33 cellular contexts compared by ENCODE assay signal in genomic region chr5:135041145-135041587, GRCh38. TPM values are rescaled to one million over a fixed set of nuclear protein-coding genes. Genes with fewer than 3 reads are reported as not detected.
A peak's percentile ranks its signal among the peaks of the same experiment; 100 is the strongest.
DNase-seq lines count a peak whose midpoint lies in the region; ATAC-seq, FAIRE-seq and TF ChIP-seq lines count a peak whose summit lies in the region.
"Had no signal": no experiment of that assay in that cellular context is flagged by ENCODE, and none has a peak within 500 bp of the region (broad histone marks: within the 10 kb centered on the region; RNA-seq: fewer than 3 reads in every experiment).

No MANE protein-coding gene starts in this region.

- H3K9me3 ChIP-seq in HUES48 (ENCODE audit: control insufficient read depth, insufficient read depth, low read length) (no peaks in the 10 kb centered on the region), kidney (ENCODE audit: control insufficient read depth in 1 of 2, low read length in 2 of 2) (no peaks in the 10 kb centered on the region), uterus (no peaks in the 10 kb centered on the region)
- H3K9me3 ChIP-seq: pancreas, thoracic aorta had no signal

- H3K9ac ChIP-seq in HUES48 (ENCODE audit: low read depth, low read length) (no peak overlapping the region), kidney (ENCODE audit: low read length in 2 of 2) (no peak overlapping the region)

- no peak for TF ChIP-seq POLR2A in uterus (IDR thresholded peaks at IDR 0.05)

- peaks cover 6% of the 10 kb centered on the region for H3K4me1 Mint-ChIP-seq in activated T-helper 1 cell treated with anti-CD3 and anti-CD28 coated beads, Interleukin-12 subunit alpha, Interleukin-12 subunit beta, Interleukin-2, Interleukin-4 antibody, amounts not matched to agents 30 ng/mL and 10 ng/mL and 1 ng/mL, durations not matched to agents 14 hours and 24 hours and 36 hours (ENCODE audit: low read depth)
- H3K4me1 Mint-ChIP-seq in stimulated activated naive B cell treated with anti-CD40 and anti-IgM and Interleukin-4, amounts not matched to agents 10 μg/mL and 1 μg/mL and 100 μg/mL, for 72 hours: peaks cover 19 to 36% of the 10 kb centered on the region in 2 donors
- H3K4me1 Mint-ChIP-seq: natural killer cell had no signal

- H3K36me3 Mint-ChIP-seq in activated T-helper 1 cell treated with anti-CD3 and anti-CD28 coated beads, Interleukin-12 subunit alpha, Interleukin-12 subunit beta, Interleukin-2, Interleukin-4 antibody, amounts not matched to agents 30 ng/mL and 10 ng/mL and 1 ng/mL, durations not matched to agents 14 hours and 24 hours and 36 hours (ENCODE audit: low read depth): no peaks in the 10 kb centered on the region
- H3K36me3 Mint-ChIP-seq in stimulated activated naive B cell treated with anti-CD40 and anti-IgM and Interleukin-4, amounts not matched to agents 10 μg/mL and 1 μg/mL and 100 μg/mL, for 72 hours: no peaks in the 10 kb centered on the region
- H3K36me3 Mint-ChIP-seq: activated naive CD8-positive, alpha-beta T cell treated with anti-CD3 and anti-CD28 coated beads for 36 hours; natural killer cell had no signal

- H3K4me3 Mint-ChIP-seq in activated T-helper 1 cell treated with anti-CD3 and anti-CD28 coated beads, Interleukin-12 subunit alpha, Interleukin-12 subunit beta, Interleukin-2, Interleukin-4 antibody, amounts not matched to agents 30 ng/mL and 10 ng/mL and 1 ng/mL, durations not matched to agents 14 hours and 24 hours and 36 hours: no peak overlapping the region
- peak overlapping the region; percentile 32 to 77 for H3K4me3 Mint-ChIP-seq in stimulated activated naive B cell treated with anti-CD40 and anti-IgM and Interleukin-4, amounts not matched to agents 10 μg/mL and 1 μg/mL and 100 μg/mL, for 72 hours
- H3K4me3 Mint-ChIP-seq: activated naive CD8-positive, alpha-beta T cell treated with anti-CD3 and anti-CD28 coated beads for 36 hours; natural killer cell had no signal

- H3K4me3 ChIP-seq in HUES48 (ENCODE audit: low read depth, low read length): peak overlapping the region; percentile 48
- no peak overlapping the region for H3K4me3 ChIP-seq in kidney (ENCODE audit: low read length in 2 of 2)
- no peak overlapping the region for H3K4me3 ChIP-seq in uterus
- H3K4me3 ChIP-seq: pancreas, thoracic aorta had no signal

- no peak for FAIRE-seq in kidney (lab: Jason Lieb, UNC)
- FAIRE-seq: colon, GM12891, keratinocyte, pancreas, small intestine, urothelium cell line had no signal

- H3K27ac Mint-ChIP-seq in activated T-helper 1 cell treated with anti-CD3 and anti-CD28 coated beads, Interleukin-12 subunit alpha, Interleukin-12 subunit beta, Interleukin-2, Interleukin-4 antibody, amounts not matched to agents 30 ng/mL and 10 ng/mL and 1 ng/mL, durations not matched to agents 14 hours and 24 hours and 36 hours: peak overlapping the region; percentile 15
- peak overlapping the region; percentile 70 for H3K27ac Mint-ChIP-seq in stimulated activated naive B cell treated with anti-CD40 and anti-IgM and Interleukin-4, amounts not matched to agents 10 μg/mL and 1 μg/mL and 100 μg/mL, for 72 hours
- H3K27ac Mint-ChIP-seq: activated naive CD8-positive, alpha-beta T cell treated with anti-CD3 and anti-CD28 coated beads for 36 hours; natural killer cell; stimulated activated naive CD8-positive, alpha-beta T cell treated with anti-CD3 and anti-CD28 coated beads, Interleukin-15, Interleukin-2, amounts not matched to agents 100 ng/mL and 50 ng/mL, for 24 hours had no signal

- ATAC-seq in stimulated activated naive B cell treated with anti-CD40 and anti-IgM and Interleukin-4, amounts not matched to agents 10 μg/mL and 1 μg/mL and 100 μg/mL, for 72 hours (replicated peaks): no peak
- no peak for ATAC-seq in GM18873 (IDR thresholded peaks at IDR 0.05; ENCODE audit: low FRiP score, unreplicated experiment)
- ATAC-seq: natural killer cell had no signal

- TF ChIP-seq CTCF in kidney (IDR thresholded peaks at IDR 0.05; ENCODE audit: borderline replicate concordance, extremely low read depth, insufficient read depth) (no peak), uterus (IDR thresholded peaks at IDR 0.05) (no peak)

- intact Hi-C loops in activated T-helper 1 cell treated with anti-CD3 and anti-CD28 coated beads, Interleukin-12 subunit alpha, Interleukin-12 subunit beta, Interleukin-2, Interleukin-4 antibody, amounts not matched to agents 30 ng/mL and 10 ng/mL and 1 ng/mL, durations not matched to agents 14 hours and 24 hours and 36 hours (cut with micrococcal nuclease): no loop called here
- intact Hi-C loops in kidney (cut with DNase I) (no loop called here), uterus (cut with DNase I; ENCODE audit: low total_unique reads) (no loop called here)

- H3K27me3 ChIP-seq in HUES48 (ENCODE audit: control insufficient read depth, insufficient read depth, low read length) (peaks cover 100% of the 10 kb centered on the region), uterus (peaks cover 28 to 47% of the 10 kb centered on the region in 2 donors)

- H3K4me1 ChIP-seq in HUES48 (ENCODE audit: control insufficient read depth, insufficient read depth, low read length) (peaks cover 9% of the 10 kb centered on the region; the same call in 1 of the 2 replicates), kidney (ENCODE audit: control insufficient read depth in 1 of 2, insufficient read depth in 1 of 2, low read depth in 1 of 2, low read length in 2 of 2) (peaks cover 0 to 4% of the 10 kb centered on the region in 2 donors), uterus (peaks cover 0 to 16% of the 10 kb centered on the region in 2 donors)

- H3K36me3 ChIP-seq in HUES48 (ENCODE audit: control insufficient read depth, insufficient read depth, low read length) (no peaks in the 10 kb centered on the region), kidney (ENCODE audit: control insufficient read depth in 1 of 2, insufficient read depth in 2 of 2, low read length in 2 of 2) (no peaks in the 10 kb centered on the region), uterus (no peaks in the 10 kb centered on the region)
- H3K36me3 ChIP-seq: pancreas, thoracic aorta had no signal

- H3K9me3 Mint-ChIP-seq in activated T-helper 1 cell treated with anti-CD3 and anti-CD28 coated beads, Interleukin-12 subunit alpha, Interleukin-12 subunit beta, Interleukin-2, Interleukin-4 antibody, amounts not matched to agents 30 ng/mL and 10 ng/mL and 1 ng/mL, durations not matched to agents 14 hours and 24 hours and 36 hours: no peaks in the 10 kb centered on the region
- H3K9me3 Mint-ChIP-seq in stimulated activated naive B cell treated with anti-CD40 and anti-IgM and Interleukin-4, amounts not matched to agents 10 μg/mL and 1 μg/mL and 100 μg/mL, for 72 hours: no peaks in the 10 kb centered on the region
- H3K9me3 Mint-ChIP-seq: activated naive CD8-positive, alpha-beta T cell treated with anti-CD3 and anti-CD28 coated beads for 36 hours; natural killer cell; stimulated activated naive CD8-positive, alpha-beta T cell treated with anti-CD3 and anti-CD28 coated beads, Interleukin-15, Interleukin-2, amounts not matched to agents 100 ng/mL and 50 ng/mL, for 24 hours had no signal

- peaks cover 77% of the 10 kb centered on the region for H3K27me3 Mint-ChIP-seq in activated T-helper 1 cell treated with anti-CD3 and anti-CD28 coated beads, Interleukin-12 subunit alpha, Interleukin-12 subunit beta, Interleukin-2, Interleukin-4 antibody, amounts not matched to agents 30 ng/mL and 10 ng/mL and 1 ng/mL, durations not matched to agents 14 hours and 24 hours and 36 hours (ENCODE audit: insufficient read depth)
- H3K27me3 Mint-ChIP-seq in stimulated activated naive B cell treated with anti-CD40 and anti-IgM and Interleukin-4, amounts not matched to agents 10 μg/mL and 1 μg/mL and 100 μg/mL, for 72 hours: peaks cover 76 to 91% of the 10 kb centered on the region in 2 donors

- no peak for DNase-seq in activated T-helper 1 cell treated with anti-CD3 and anti-CD28 coated beads, Interleukin-12 subunit alpha, Interleukin-12 subunit beta, Interleukin-2, Interleukin-4 antibody, amounts not matched to agents 30 ng/mL and 10 ng/mL and 1 ng/mL, durations not matched to agents 14 hours and 24 hours and 36 hours (ENCODE audit: low spot score)
- peak; percentile 45 for DNase-seq in kidney
- no peak for DNase-seq in stimulated activated naive B cell treated with anti-CD40 and anti-IgM and Interleukin-4, amounts not matched to agents 10 μg/mL and 1 μg/mL and 100 μg/mL, for 72 hours
- DNase-seq in dedifferentiated amniotic fluid mesenchymal stem cell (ENCODE audit: extremely low spot score): no peak
- no peak for DNase-seq in uterus
- DNase-seq: ACHN; activated CD4-positive, alpha-beta T cell treated with anti-CD3 and anti-CD28 coated beads for 48 hours; activated CD8-positive, alpha-beta memory T cell treated with anti-CD3 and anti-CD28 coated beads for 24 hours; activated effector memory CD4-positive, alpha-beta T cell treated with anti-CD3 and anti-CD28 coated beads, Interleukin-2, amount 50 U/mL, for 16 hours; activated naive CD8-positive, alpha-beta T cell treated with anti-CD3 and anti-CD28 coated beads for 36 hours; activated T-cell treated with anti-CD3 and anti-CD28 coated beads for 4 hours; anterior cingulate cortex; DMS153; effector CD8-positive, alpha-beta T cell; IMR-90; natural killer cell; NCI-H2107; NCI-H446 treated with DMSO at 0.1 percent for 48 hours; NCI-H774; small intestine; stimulated activated CD4-positive, alpha-beta T cell treated with anti-CD3 and anti-CD28 coated beads, Interleukin-1b, Interleukin-23, amount 100 ng/mL, for 48 hours; T1000 had no signal

- H3K27ac ChIP-seq in HUES48 (ENCODE audit: low read depth, low read length) (no peak overlapping the region), kidney (ENCODE audit: low read depth in 2 of 2, low read length in 2 of 2) (no peak overlapping the region), uterus (no peak overlapping the region)
- H3K27ac ChIP-seq: pancreas, thoracic aorta, VCaP had no signal

RNA-seq across cellular contexts. Expression of gene PITX1, which starts 7.1 kb away (rescaled TPM):
- total RNA-seq in activated T-helper 1 cell treated with anti-CD3 and anti-CD28 coated beads, Interleukin-12 subunit alpha, Interleukin-12 subunit beta, Interleukin-2, Interleukin-4 antibody, amounts not matched to agents 30 ng/mL and 10 ng/mL and 1 ng/mL, durations not matched to agents 14 hours and 24 hours and 36 hours: 0.71 and 1.1 TPM in 2 replicates
- total RNA-seq in kidney (not detected), uterus (1 to 10 TPM in 1 of 4 donors, under 1 TPM in 1, not detected in 2; 0.97 to 1.2 TPM)
- not detected for polyA plus RNA-seq in kidney (ENCODE audit: insufficient read depth, low read depth, low replicate concordance)
- total RNA-seq: activated naive CD8-positive, alpha-beta T cell treated with anti-CD3 and anti-CD28 coated beads for 36 hours; liver; natural killer cell; thoracic aorta had no signal
